ENCODE assay signal across 2 cellular contexts in the genomic region with DNA sequence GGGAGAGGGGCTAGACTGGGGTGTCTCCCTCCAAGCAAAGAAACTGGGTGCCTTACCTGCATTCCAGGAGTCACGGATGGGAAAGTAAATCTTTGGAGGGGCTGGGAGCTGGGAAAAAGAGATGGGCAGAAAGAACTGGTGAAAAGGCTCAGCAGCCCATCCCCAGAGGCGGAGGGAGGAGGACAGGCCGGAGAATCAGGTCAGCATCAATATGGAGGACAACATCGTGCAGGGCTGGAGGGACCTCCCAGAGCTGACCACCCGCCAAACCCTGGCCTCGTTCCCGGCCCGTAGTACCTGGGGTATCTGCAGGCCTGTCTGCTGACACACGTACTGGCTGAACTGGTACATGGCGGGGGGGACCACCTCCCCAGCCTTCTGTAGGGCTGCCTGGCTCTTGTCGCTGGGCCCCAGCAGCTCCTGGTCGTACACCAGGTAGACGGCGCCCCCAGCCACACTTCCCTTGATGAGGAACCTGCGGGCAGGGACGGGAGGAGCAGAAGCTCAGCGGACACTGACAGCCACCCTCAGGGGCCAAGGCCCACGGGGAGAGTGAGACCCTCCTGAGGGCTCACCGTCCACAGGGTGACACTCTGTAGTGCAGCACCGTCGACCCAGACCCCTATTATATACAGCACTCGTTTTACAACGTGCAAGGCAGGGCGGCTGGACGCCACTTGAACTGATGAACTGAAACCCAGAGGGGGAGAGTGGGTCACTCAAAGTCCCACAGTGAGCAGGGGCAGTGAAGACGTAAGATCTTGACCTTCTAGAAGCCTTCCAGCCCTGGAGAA.
TF ChIP-seq lines count a peak whose summit lies in the region.

No MANE protein-coding gene starts in this region.

TF ChIP-seq in neural cell, 6 proteins besides CTCF, POLR2A, EP300 and RAD21 (continued from another document):
- TF ChIP-seq REST (IDR thresholded peaks at IDR 0.05; ENCODE audit: borderline replicate concordance), result no peak
- no peak for TF ChIP-seq EZH2 (IDR thresholded peaks at IDR 0.05; ENCODE audit: borderline replicate concordance, insufficient read depth, low read length, poor library complexity, severe bottlenecking)
- TF ChIP-seq TAF1 (IDR thresholded peaks at IDR 0.05; ENCODE audit: low read depth), result no peak
TF ChIP-seq in neural cell: peak in this region for 0.

TF ChIP-seq in HEK293T, 16 proteins besides CTCF, POLR2A, EP300 and RAD21 (continued from another document):
- TF ChIP-seq SUZ12 (IDR thresholded peaks at IDR 0.05) (no peak), HDGF (IDR thresholded peaks at IDR 0.05; ENCODE audit: borderline replicate concordance) (no peak), FOXK2 (IDR thresholded peaks at IDR 0.05) (no peak), FOXM1 (IDR thresholded peaks at IDR 0.05; ENCODE audit: borderline replicate concordance) (no peak), ELF4 (IDR thresholded peaks at IDR 0.05) (no peak), BHLHE40 (IDR thresholded peaks at IDR 0.05; ENCODE audit: borderline replicate concordance) (no peak), NFRKB (IDR thresholded peaks at IDR 0.05) (no peak), ZNF384 (IDR thresholded peaks at IDR 0.05) (no peak), SP1 (IDR thresholded peaks at IDR 0.05) (no peak), TARDBP (IDR thresholded peaks at IDR 0.05) (no peak), L3MBTL2 (conservative IDR thresholded peaks at IDR 0.05) (no peak), FOXA1 (IDR thresholded peaks at IDR 0.05) (no peak), CTBP1 (IDR thresholded peaks at IDR 0.05; ENCODE audit: borderline replicate concordance) (no peak)
